ENCODE assay signal across 14 cellular contexts in genomic region chr1:23194119-23194984, GRCh38. TPM values are rescaled to one million over a fixed set of nuclear protein-coding genes. Genes with fewer than 3 reads are reported as not detected.
A peak's percentile ranks its signal among the peaks of the same experiment; 100 is the strongest.
DNase-seq lines count a peak whose midpoint lies in the region; ATAC-seq and TF ChIP-seq lines count a peak whose summit lies in the region.
"Had no signal": no experiment of that assay in that cellular context is flagged by ENCODE, and none has a peak within 500 bp of the region (broad histone marks: within the 10 kb centered on the region; RNA-seq: fewer than 3 reads in every experiment).

No MANE protein-coding gene starts in this region.

- H3K9me3 Mint-ChIP-seq in activated CD4-positive, alpha-beta memory T cell treated with anti-CD3 and anti-CD28 coated beads, Interleukin-2, amount 10 ng/mL, durations not matched to agents 7 days and 5 days: no peaks in the 10 kb centered on the region
- H3K9me3 Mint-ChIP-seq: activated CD8-positive, alpha-beta T cell treated with anti-CD3 and anti-CD28 coated beads for 36 hours; natural killer cell treated with Interleukin-12 subunit alpha and Interleukin-12 subunit beta and Interleukin-15 and Interleukin-18, amount 100 ng/mL, for 72 hours had no signal

- no peak overlapping the region for H3K4me3 Mint-ChIP-seq in activated CD4-positive, alpha-beta memory T cell treated with anti-CD3 and anti-CD28 coated beads, Interleukin-2, amount 10 ng/mL, durations not matched to agents 7 days and 5 days
- H3K4me3 Mint-ChIP-seq: activated CD8-positive, alpha-beta T cell treated with anti-CD3 and anti-CD28 coated beads for 36 hours; natural killer cell treated with Interleukin-12 subunit alpha and Interleukin-12 subunit beta and Interleukin-15 and Interleukin-18, amount 100 ng/mL, for 72 hours had no signal

- TF ChIP-seq CTCF in cardiac fibroblast (IDR thresholded peaks at IDR 0.05; ENCODE audit: low read depth, low read length): no peak

- no peak overlapping the region for H3K27ac Mint-ChIP-seq in activated CD4-positive, alpha-beta memory T cell treated with anti-CD3 and anti-CD28 coated beads, Interleukin-2, amount 10 ng/mL, durations not matched to agents 7 days and 5 days
- H3K27ac Mint-ChIP-seq: activated CD8-positive, alpha-beta T cell treated with anti-CD3 and anti-CD28 coated beads for 36 hours; natural killer cell treated with Interleukin-12 subunit alpha and Interleukin-12 subunit beta and Interleukin-15 and Interleukin-18, amount 100 ng/mL, for 72 hours had no signal

- H3K36me3 Mint-ChIP-seq in activated CD4-positive, alpha-beta memory T cell treated with anti-CD3 and anti-CD28 coated beads, Interleukin-2, amount 10 ng/mL, durations not matched to agents 7 days and 5 days (ENCODE audit: low read depth): no peaks in the 10 kb centered on the region
- H3K36me3 Mint-ChIP-seq: natural killer cell treated with Interleukin-12 subunit alpha and Interleukin-12 subunit beta and Interleukin-15 and Interleukin-18, amount 100 ng/mL, for 72 hours had no signal

- no peak overlapping the region for H3K4me3 ChIP-seq in cardiac fibroblast (replicated peaks in 1 of 2; ENCODE audit: low read depth in 2 of 2, low read length in 2 of 2)
- H3K4me3 ChIP-seq: heart left ventricle had no signal

- H3K4me1 Mint-ChIP-seq in activated CD4-positive, alpha-beta memory T cell treated with anti-CD3 and anti-CD28 coated beads, Interleukin-2, amount 10 ng/mL, durations not matched to agents 7 days and 5 days: no peaks in the 10 kb centered on the region

- POLR2A ChIA-PET in activated CD4-positive, alpha-beta memory T cell treated with anti-CD3 and anti-CD28 coated beads, Interleukin-2, amount 10 ng/mL, durations not matched to agents 7 days and 5 days (lab: Charles Lee): no interaction called here

- CTCF ChIA-PET in activated CD4-positive, alpha-beta memory T cell treated with anti-CD3 and anti-CD28 coated beads, Interleukin-2, amount 10 ng/mL, durations not matched to agents 7 days and 5 days (lab: Charles Lee): interaction anchor here (3.8 kb wide), 1 partner anchor 10 kb away, joined by 23 read pairs; no protein-coding TSS in a partner anchor

- H3K27me3 Mint-ChIP-seq in activated CD4-positive, alpha-beta memory T cell treated with anti-CD3 and anti-CD28 coated beads, Interleukin-2, amount 10 ng/mL, durations not matched to agents 7 days and 5 days: peaks cover 13% of the 10 kb centered on the region

- ATAC-seq in HG03175 (IDR thresholded peaks at IDR 0.05; ENCODE audit: unreplicated experiment) (no peak), esophagus mucosa (no peak), sciatic nerve (no peak)
- ATAC-seq: activated CD8-positive, alpha-beta T cell treated with anti-CD3 and anti-CD28 coated beads for 36 hours; heart left ventricle had no signal

- intact Hi-C loops in sciatic nerve (cut with DNase I): no loop called here

- peak; percentile 50 for DNase-seq in D341Med (ENCODE audit: low spot score)
- peak; percentile 81 to 87 for DNase-seq in NCI-H524 (lab: John Stamatoyannopoulos, UW)
- DNase-seq in cardiac fibroblast (ENCODE audit: low read depth in 2 of 2): peak; percentile 80 to 98
- DNase-seq in myocyte (ENCODE audit: low read depth): peak; percentile 93
- no peak for DNase-seq in activated CD4-positive, alpha-beta memory T cell treated with anti-CD3 and anti-CD28 coated beads, Interleukin-2, amount 10 ng/mL, durations not matched to agents 7 days and 5 days
- DNase-seq in sciatic nerve (ENCODE audit: low spot score): no peak
- DNase-seq: activated CD8-positive, alpha-beta T cell treated with anti-CD3 and anti-CD28 coated beads for 36 hours; heart left ventricle; NCI-H2029 had no signal

RNA-seq across cellular contexts. Expression of gene HTR1D, which starts 22.9 kb away (rescaled TPM):
- total RNA-seq in myocyte: 0.19 and 0.36 TPM in 2 replicates
- 3.7 TPM for polyA plus RNA-seq in myocyte (2012)
- not detected for total RNA-seq in activated CD4-positive, alpha-beta memory T cell treated with anti-CD3 and anti-CD28 coated beads, Interleukin-2, amount 10 ng/mL, durations not matched to agents 7 days and 5 days
- total RNA-seq in esophagus mucosa: not detected
- 2.1 TPM for total RNA-seq in sciatic nerve
- total RNA-seq: activated CD8-positive, alpha-beta T cell treated with anti-CD3 and anti-CD28 coated beads for 36 hours; aorta; natural killer cell treated with Interleukin-12 subunit alpha and Interleukin-12 subunit beta and Interleukin-15 and Interleukin-18, amount 100 ng/mL, for 72 hours; SK-MEL-5 had no signal

RNA-seq across cellular contexts. Expression of gene LUZP1, which starts 25.7 kb away (rescaled TPM):
- 19.1 and 21.9 TPM in 2 replicates for total RNA-seq in myocyte
- polyA plus RNA-seq in myocyte (2012): 29.5 TPM
- total RNA-seq in activated CD4-positive, alpha-beta memory T cell treated with anti-CD3 and anti-CD28 coated beads, Interleukin-2, amount 10 ng/mL, durations not matched to agents 7 days and 5 days: 10 to 100 TPM; 19.4 to 21.8 TPM
- 17.1 TPM for total RNA-seq in esophagus mucosa
- 38.2 TPM for total RNA-seq in sciatic nerve

Comparison
In these comparisons a context has a peak if more than half of its experiments do, and no peak if none do; other contexts are left out.
1. DNase-seq: peak in D341Med (single experiment), NCI-H524 (2 of 2), cardiac fibroblast (2 of 2) and myocyte (single experiment); none in activated CD4-positive, alpha-beta memory T cell treated with anti-CD3 and anti-CD28 coated beads, Interleukin-2, amount 10 ng/mL, durations not matched to agents 7 days and 5 days (single experiment) and sciatic nerve (single experiment).